ENCODE assay signal across 8 cellular contexts in genomic region chr13:50911937-50912624, GRCh38. TPM values are rescaled to one million over a fixed set of nuclear protein-coding genes. Genes with fewer than 3 reads are reported as not detected.
A peak's percentile ranks its signal among the peaks of the same experiment; 100 is the strongest.
DNase-seq lines count a peak whose midpoint lies in the region; ATAC-seq and TF ChIP-seq lines count a peak whose summit lies in the region.

No MANE protein-coding gene starts in this region.

- no peaks in the 10 kb centered on the region for H3K36me3 ChIP-seq in neuronal stem cell (replicated peaks in 1 of 2; ENCODE audit: control insufficient read depth in 2 of 2, insufficient read depth in 2 of 2, low read length in 2 of 2)

- no peak overlapping the region for H3K23ac ChIP-seq in neuronal stem cell (ENCODE audit: low read depth, low read length, poor library complexity)

- no peak overlapping the region for H3K27ac ChIP-seq in neuronal stem cell (replicated peaks; ENCODE audit: low read length)
- no peak overlapping the region for H3K27ac ChIP-seq in substantia nigra (ENCODE audit: low read depth, low read length, poor library complexity, severe bottlenecking)

- H3K9me3 Mint-ChIP-seq in activated T-helper 17 cell treated with anti-CD3 and anti-CD28 coated beads, Interleukin-2, amount 50 U/mL, for 72 hours, result no peaks in the 10 kb centered on the region

- H3K36me3 Mint-ChIP-seq in activated T-helper 17 cell treated with anti-CD3 and anti-CD28 coated beads, Interleukin-2, amount 50 U/mL, for 72 hours (ENCODE audit: low read depth), result no peaks in the 10 kb centered on the region

- H3K9me3 ChIP-seq in neuronal stem cell (replicated peaks in 1 of 2; ENCODE audit: control insufficient read depth in 2 of 2, insufficient read depth in 1 of 2, low read depth in 1 of 2, low read length in 2 of 2), result no peaks in the 10 kb centered on the region

- H3K14ac ChIP-seq in neuronal stem cell (ENCODE audit: low read length), result no peak overlapping the region

- H3K4me3 Mint-ChIP-seq in activated T-helper 17 cell treated with anti-CD3 and anti-CD28 coated beads, Interleukin-2, amount 50 U/mL, for 72 hours, result peak overlapping the region; percentile 92

- H3K4ac ChIP-seq in neuronal stem cell (ENCODE audit: low read length), result no peak overlapping the region

- H3K4me1 Mint-ChIP-seq in activated T-helper 17 cell treated with anti-CD3 and anti-CD28 coated beads, Interleukin-2, amount 50 U/mL, for 72 hours, result peaks cover 31% of the 10 kb centered on the region

- no peak overlapping the region for H3K4me3 ChIP-seq in LNCaP clone FGC (ENCODE audit: low read depth, low read length)
- no peak overlapping the region for H3K4me3 ChIP-seq in neuronal stem cell (ENCODE audit: low read length in 2 of 2)

- H3K27ac Mint-ChIP-seq in activated T-helper 17 cell treated with anti-CD3 and anti-CD28 coated beads, Interleukin-2, amount 50 U/mL, for 72 hours, result peak overlapping the region; percentile 88

- no peak overlapping the region for H2BK5ac ChIP-seq in neuronal stem cell (ENCODE audit: low read length)

- H2BK120ac ChIP-seq in neuronal stem cell (ENCODE audit: low read depth, low read length), result no peak overlapping the region

- H3K27me3 ChIP-seq in neuronal stem cell (ENCODE audit: control insufficient read depth in 3 of 3, insufficient read depth in 3 of 3, low read depth in 1 of 3, low read length in 3 of 3), result no peaks in the 10 kb centered on the region

- H4K91ac ChIP-seq in neuronal stem cell (ENCODE audit: low read depth, low read length, poor library complexity), result no peak overlapping the region

- H2AK5ac ChIP-seq in neuronal stem cell (ENCODE audit: low read depth, low read length), result no peak overlapping the region

- no peak overlapping the region for H4K8ac ChIP-seq in neuronal stem cell (ENCODE audit: low read depth, low read length)

- H3K18ac ChIP-seq in neuronal stem cell (ENCODE audit: low read length), result no peak overlapping the region

- no peak overlapping the region for H3K9ac ChIP-seq in neuronal stem cell (ENCODE audit: low read depth, low read length, poor library complexity)

- no peak overlapping the region for H2AFZ ChIP-seq in neuronal stem cell (ENCODE audit: low read length)

- DNase-seq in ELF-1 (ENCODE audit: low read depth, low spot score) (peak; percentile 91), H4 (ENCODE audit: low spot score) (peak; percentile 87), LNCaP clone FGC (ENCODE audit: low read depth) (peak; percentile 50), RPMI8226 (peak; percentile 93), fibroblast of the conjunctiva (ENCODE audit: low read depth) (peak; percentile 87), neuronal stem cell (ENCODE audit: low spot score) (peak; percentile 85), substantia nigra (lab: John Stamatoyannopoulos, UW) (peak in 47 of 49 donors; percentile 5 to 89 (median 67))

- H3K79me1 ChIP-seq in neuronal stem cell (ENCODE audit: low read depth, low read length), result peaks cover 4% of the 10 kb centered on the region

- peak; percentile 38 for ATAC-seq in activated T-helper 17 cell treated with anti-CD3 and anti-CD28 coated beads, Interleukin-2, amount 50 U/mL, for 72 hours (replicated peaks)

- peaks cover 8 to 11% of the 10 kb centered on the region in 2 donors for H3K4me1 ChIP-seq in neuronal stem cell (ENCODE audit: control insufficient read depth in 2 of 2, insufficient read depth in 1 of 2, low read depth in 1 of 2, low read length in 2 of 2)

- no peak overlapping the region for H2BK15ac ChIP-seq in neuronal stem cell (ENCODE audit: low read length)

- WGBS in neuronal stem cell (ENCODE audit: extremely low coverage in 2 of 2, insufficient read length in 2 of 2, insufficient replicate concordance in 1 of 2), 2 donors, result no CpG with 5 or more reads among the region's 4 CpGs

- no peaks in the 10 kb centered on the region for H3K27me3 Mint-ChIP-seq in activated T-helper 17 cell treated with anti-CD3 and anti-CD28 coated beads, Interleukin-2, amount 50 U/mL, for 72 hours

- H3K4me2 ChIP-seq in neuronal stem cell (ENCODE audit: insufficient read depth, low read length, poor library complexity, severe bottlenecking), result no peak overlapping the region

- H2BK12ac ChIP-seq in neuronal stem cell (ENCODE audit: low read length), result no peak overlapping the region

- peak; percentile 79 for TF ChIP-seq CTCF in LNCaP clone FGC (IDR thresholded peaks at IDR 0.05; ENCODE audit: control insufficient read depth, extremely low read depth, insufficient read depth)

RNA-seq across cellular contexts. Expression of gene RNASEH2B, which starts 2.5 kb away (rescaled TPM):
- total RNA-seq in H4 (2014; rRNA removed; shearing (Covaris generic)), result 51.3 and 53.3 TPM in 2 replicates
- 10 to 100 TPM; 29.8 to 58.7 TPM for total RNA-seq in activated T-helper 17 cell treated with anti-CD3 and anti-CD28 coated beads, Interleukin-2, amount 50 U/mL, for 72 hours
- polyA plus RNA-seq in neuronal stem cell (2013, experiment 1 of 2), result 27.8 TPM
- polyA plus RNA-seq in neuronal stem cell (2013, experiment 2 of 2), result 26.3 TPM
